In the genomic region with DNA sequence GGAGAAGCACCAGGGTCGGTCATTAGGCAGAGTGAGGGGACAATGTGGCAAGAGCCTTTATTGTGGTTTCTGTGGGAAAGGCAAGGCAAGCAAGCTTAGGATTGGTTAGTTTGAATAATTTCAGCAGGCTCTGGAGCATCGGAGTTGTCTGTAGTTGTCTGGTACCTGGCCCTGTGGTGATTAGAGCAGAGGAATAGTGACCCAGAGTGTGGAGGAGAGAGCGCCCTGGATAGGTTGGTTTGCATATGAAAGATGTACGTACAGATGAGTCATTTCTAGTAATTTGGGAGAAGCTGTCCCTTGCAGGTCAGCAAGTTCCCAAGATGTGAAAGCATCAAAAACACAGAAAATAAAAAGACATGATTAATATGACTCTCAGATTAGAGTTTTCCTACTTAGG, we compare ENCODE assay signal across 29 cellular contexts.
"Had no signal": no experiment of that assay in that cellular context is flagged by ENCODE, and none has a peak within 500 bp of the region (broad histone marks: within the 10 kb centered on the region; RNA-seq: fewer than 3 reads in every experiment).

No MANE protein-coding gene starts in this region.

- H3K4me1 ChIP-seq: stomach, suprapubic skin, testis, thyroid gland, tibial artery, tibial nerve, transverse colon, upper lobe of left lung, upper lobe of right lung, uterus, vagina had no signal

- H3K9me3 ChIP-seq: suprapubic skin, testis, thoracic aorta, thyroid gland, tibial artery, transverse colon, upper lobe of right lung, uterus, vagina had no signal

- DNase-seq: stimulated activated CD4-positive, alpha-beta T cell treated with anti-CD3 and anti-CD28 coated beads, Interleukin-2, amount 100 ng/mL, for 48 hours; stimulated activated CD4-positive, alpha-beta T cell treated with anti-CD3 and anti-CD28 coated beads, Interleukin-4, amount 100 ng/mL, for 1 hour; stimulated activated CD4-positive, alpha-beta T cell treated with anti-CD3 and anti-CD28 coated beads, Interleukin-4, amount 100 ng/mL, for 24 hours; stimulated activated CD4-positive, alpha-beta T cell treated with anti-CD3 and anti-CD28 coated beads, Interleukin-4, amount 100 ng/mL, for 4 hours; stimulated activated CD8-positive, alpha-beta memory T cell treated with anti-CD3 and anti-CD28 coated beads, Interleukin-4, amount 100 ng/mL, for 48 hours; stimulated activated naive B cell treated with anti-CD40 and anti-IgM and Interleukin-4, amounts not matched to agents 10 μg/mL and 1 μg/mL and 100 μg/mL, for 72 hours; stimulated activated naive CD4-positive, alpha-beta T cell; stimulated activated naive CD4-positive, alpha-beta T cell treated with Interleukin-2 at 50 U/mL for 16 hours; stimulated activated naive CD8-positive, alpha-beta T cell treated with anti-CD3 and anti-CD28 coated beads, Interleukin-15, amount 100 ng/mL, for 72 hours; stimulated activated naive CD8-positive, alpha-beta T cell treated with anti-CD3 and anti-CD28 coated beads, Interleukin-15, Interleukin-2, amounts not matched to agents 100 U/mL and 50 U/mL, for 24 hours; stomach; substantia nigra; testis; thyroid gland; tibial artery; transverse colon; trophoblast cell; upper lobe of left lung; upper lobe of right lung; uterus had no signal

- H3K27me3 Mint-ChIP-seq: stimulated activated memory B cell treated with anti-CD40 and anti-IgM and Interleukin-4, amounts not matched to agents 10 μg/mL and 1 μg/mL and 100 μg/mL, for 72 hours; stimulated activated naive CD8-positive, alpha-beta T cell treated with anti-CD3 and anti-CD28 coated beads, Interleukin-15, amount 100 ng/mL, for 72 hours had no signal

- H3K27ac ChIP-seq: stomach, suprapubic skin, testis, thoracic aorta, thyroid gland, tibial artery, tibial nerve, transverse colon, upper lobe of left lung, upper lobe of right lung, uterus, vagina had no signal

- H3K27ac Mint-ChIP-seq: stimulated activated effector memory CD8-positive, alpha-beta T cell treated with anti-CD3 and anti-CD28 coated beads, Interleukin-12 subunit alpha, Interleukin-12 subunit beta, amount 100 ng/mL, for 72 hours; stimulated activated memory B cell treated with anti-CD40 and anti-IgM and Interleukin-4, amounts not matched to agents 10 μg/mL and 1 μg/mL and 100 μg/mL, for 72 hours; stimulated activated naive B cell treated with anti-CD40 and anti-IgM and Interleukin-4, amounts not matched to agents 10 μg/mL and 1 μg/mL and 100 μg/mL, for 72 hours; stimulated activated naive CD8-positive, alpha-beta T cell treated with anti-CD3 and anti-CD28 coated beads, Interleukin-15, amount 100 ng/mL, for 72 hours; stimulated activated naive CD8-positive, alpha-beta T cell treated with anti-CD3 and anti-CD28 coated beads, Interleukin-15, Interleukin-2, amounts not matched to agents 100 ng/mL and 50 ng/mL, for 24 hours; type B pancreatic cell had no signal

- H3K4me1 Mint-ChIP-seq: stimulated activated effector memory CD8-positive, alpha-beta T cell treated with anti-CD3 and anti-CD28 coated beads, Interleukin-12 subunit alpha, Interleukin-12 subunit beta, amount 100 ng/mL, for 72 hours; stimulated activated naive CD8-positive, alpha-beta T cell treated with anti-CD3 and anti-CD28 coated beads, Interleukin-15, amount 100 ng/mL, for 72 hours had no signal

- FAIRE-seq: urothelium cell line had no signal

- H3K36me3 Mint-ChIP-seq: stimulated activated effector memory CD8-positive, alpha-beta T cell treated with anti-CD3 and anti-CD28 coated beads, Interleukin-12 subunit alpha, Interleukin-12 subunit beta, amount 100 ng/mL, for 72 hours; stimulated activated memory B cell treated with anti-CD40 and anti-IgM and Interleukin-4, amounts not matched to agents 10 μg/mL and 1 μg/mL and 100 μg/mL, for 72 hours; stimulated activated naive B cell treated with anti-CD40 and anti-IgM and Interleukin-4, amounts not matched to agents 10 μg/mL and 1 μg/mL and 100 μg/mL, for 72 hours; type B pancreatic cell had no signal

- H3K36me3 ChIP-seq: stomach, suprapubic skin, thoracic aorta, thyroid gland, tibial artery, tibial nerve, transverse colon, upper lobe of left lung, upper lobe of right lung, uterus, vagina had no signal

- H3K27me3 ChIP-seq: stomach, suprapubic skin, testis, thyroid gland, tibial artery, tibial nerve, transverse colon, upper lobe of left lung, upper lobe of right lung, uterus, vagina had no signal

- H3K9me3 Mint-ChIP-seq: stimulated activated naive CD8-positive, alpha-beta T cell treated with anti-CD3 and anti-CD28 coated beads, Interleukin-15, amount 100 ng/mL, for 72 hours; stimulated activated naive CD8-positive, alpha-beta T cell treated with anti-CD3 and anti-CD28 coated beads, Interleukin-15, Interleukin-2, amounts not matched to agents 100 ng/mL and 50 ng/mL, for 24 hours had no signal

- H3K4me3 ChIP-seq: stomach, suprapubic skin, testis, thoracic aorta, thyroid gland, tibial artery, tibial nerve, transverse colon, upper lobe of left lung, upper lobe of right lung, uterus, vagina had no signal

- ATAC-seq: stimulated activated effector memory CD8-positive, alpha-beta T cell treated with anti-CD3 and anti-CD28 coated beads, Interleukin-12 subunit alpha, Interleukin-12 subunit beta, amount 100 ng/mL, for 72 hours; stimulated activated memory B cell treated with anti-CD40 and anti-IgM and Interleukin-4, amounts not matched to agents 10 μg/mL and 1 μg/mL and 100 μg/mL, for 72 hours; stimulated activated naive B cell treated with anti-CD40 and anti-IgM and Interleukin-4, amounts not matched to agents 10 μg/mL and 1 μg/mL and 100 μg/mL, for 72 hours; stimulated activated naive CD8-positive, alpha-beta T cell treated with anti-CD3 and anti-CD28 coated beads, Interleukin-15, amount 100 ng/mL, for 72 hours; stimulated activated naive CD8-positive, alpha-beta T cell treated with anti-CD3 and anti-CD28 coated beads, Interleukin-15, Interleukin-2, amounts not matched to agents 100 U/mL and 50 U/mL, for 24 hours; upper lobe of right lung had no signal

- H3K4me3 Mint-ChIP-seq: stimulated activated effector memory CD8-positive, alpha-beta T cell treated with anti-CD3 and anti-CD28 coated beads, Interleukin-12 subunit alpha, Interleukin-12 subunit beta, amount 100 ng/mL, for 72 hours; stimulated activated memory B cell treated with anti-CD40 and anti-IgM and Interleukin-4, amounts not matched to agents 10 μg/mL and 1 μg/mL and 100 μg/mL, for 72 hours; stimulated activated naive B cell treated with anti-CD40 and anti-IgM and Interleukin-4, amounts not matched to agents 10 μg/mL and 1 μg/mL and 100 μg/mL, for 72 hours; stimulated activated naive CD8-positive, alpha-beta T cell treated with anti-CD3 and anti-CD28 coated beads, Interleukin-15, amount 100 ng/mL, for 72 hours; stimulated activated naive CD8-positive, alpha-beta T cell treated with anti-CD3 and anti-CD28 coated beads, Interleukin-15, Interleukin-2, amounts not matched to agents 100 ng/mL and 50 ng/mL, for 24 hours; type B pancreatic cell had no signal
